18 cellular contexts compared by ENCODE assay signal in the genomic region with DNA sequence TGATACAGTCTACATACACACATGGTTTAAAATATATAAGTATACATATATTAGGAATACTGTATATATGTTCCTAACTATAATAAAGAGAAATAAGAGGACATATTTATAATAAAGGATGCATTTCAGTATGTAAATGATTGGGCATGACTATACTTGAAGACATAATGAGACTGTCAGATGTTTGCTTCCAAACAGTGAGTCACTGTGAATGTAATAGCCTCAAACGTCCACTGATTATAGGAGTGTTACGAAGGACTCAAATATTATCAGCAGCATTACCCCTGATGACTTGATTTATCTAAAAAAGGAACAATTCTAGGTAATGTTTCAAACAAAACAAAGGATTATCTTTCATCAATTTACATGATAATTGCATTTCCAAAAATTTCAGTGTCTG. TPM values are rescaled to one million over a fixed set of nuclear protein-coding genes. Genes with fewer than 3 reads are reported as not detected.
DNase-seq lines count a peak whose midpoint lies in the region; ATAC-seq, FAIRE-seq and TF ChIP-seq lines count a peak whose summit lies in the region.
"Had no signal": no experiment of that assay in that cellular context is flagged by ENCODE, and none has a peak within 500 bp of the region (broad histone marks: within the 10 kb centered on the region; RNA-seq: fewer than 3 reads in every experiment).

No MANE protein-coding gene starts in this region.

- no peak overlapping the region for H3K9ac ChIP-seq in mammary epithelial cell (ENCODE audit: insufficient read depth, low read length)
- no peak overlapping the region for H3K9ac ChIP-seq in kidney (ENCODE audit: low read length in 2 of 2)

- FAIRE-seq in kidney (lab: Jason Lieb, UNC), result no peak

- no peaks in the 10 kb centered on the region for H4K20me1 ChIP-seq in mammary epithelial cell (ENCODE audit: insufficient read depth, low read length)

- BruUV-seq in mammary epithelial cell (replicated peaks; lab: Mats Ljungman, UMichigan), result no TSS peak

- in situ Hi-C loops in mammary epithelial cell (cut with MboI; ENCODE audit: low sequenced_read_pairs in 2 of 2), result no loop called here

- WGBS in mammary epithelial cell (ENCODE audit: low coverage, missing lambda C conversion rate), result 18% methylated on average over 2 of the region's 2 CpGs

- H3K4me1 Mint-ChIP-seq in CD4-positive, alpha-beta memory T cell, result no peaks in the 10 kb centered on the region
- H3K4me1 Mint-ChIP-seq: B cell, H9 had no signal

- no peak overlapping the region for H3K27ac Mint-ChIP-seq in CD4-positive, alpha-beta memory T cell
- H3K27ac Mint-ChIP-seq: B cell, H9 had no signal

- no peaks in the 10 kb centered on the region for H3K36me3 Mint-ChIP-seq in CD4-positive, alpha-beta memory T cell

- no peaks in the 10 kb centered on the region for H3K36me3 ChIP-seq in mammary epithelial cell (ENCODE audit: insufficient read depth, low read length)
- H3K36me3 ChIP-seq in kidney (ENCODE audit: control insufficient read depth in 1 of 2, insufficient read depth in 2 of 2, low read length in 2 of 2), result no peaks in the 10 kb centered on the region
- H3K36me3 ChIP-seq in CD4-positive, alpha-beta memory T cell (ENCODE audit: insufficient read depth, low read length), result no peaks in the 10 kb centered on the region
- H3K36me3 ChIP-seq: SJCRH30 had no signal

- H3K27ac ChIP-seq in mammary epithelial cell (ENCODE audit: insufficient read depth, low read depth, low read length), result no peak overlapping the region
- no peak overlapping the region for H3K27ac ChIP-seq in kidney (ENCODE audit: low read depth in 2 of 2, low read length in 2 of 2)
- no peak overlapping the region for H3K27ac ChIP-seq in CD4-positive, alpha-beta memory T cell (ENCODE audit: low read depth, low read length)
- H3K27ac ChIP-seq: SJCRH30 had no signal

- POLR2A ChIA-PET in CD4-positive, alpha-beta memory T cell (lab: Charles Lee; ENCODE audit: partially characterized antibody), result no interaction called here

- H3K27me3 Mint-ChIP-seq in CD4-positive, alpha-beta memory T cell, result peaks cover 4 to 15% of the 10 kb centered on the region in 2 donors

- ATAC-seq in GM18861 (IDR thresholded peaks at IDR 0.05; ENCODE audit: unreplicated experiment), result no peak

- no peaks in the 10 kb centered on the region for H3K9me3 ChIP-seq in mammary epithelial cell (replicated peaks; ENCODE audit: insufficient read depth, low read length)
- H3K9me3 ChIP-seq in kidney (ENCODE audit: control insufficient read depth in 1 of 2, low read length in 2 of 2), result no peaks in the 10 kb centered on the region
- no peaks in the 10 kb centered on the region for H3K9me3 ChIP-seq in CD4-positive, alpha-beta memory T cell (ENCODE audit: control insufficient read depth in 1 of 2, low read length in 2 of 2)
- H3K9me3 ChIP-seq: SJCRH30 had no signal

- H3K4me2 ChIP-seq in mammary epithelial cell (ENCODE audit: insufficient read depth, low read depth, low read length), result no peak overlapping the region

- intact Hi-C loops in mammary epithelial cell (cut with micrococcal nuclease) (no loop called here), kidney (cut with DNase I) (no loop called here)
- intact Hi-C loops in CD4-positive, alpha-beta memory T cell (cut with micrococcal nuclease), result no loop called here

- H3K4me3 Mint-ChIP-seq in CD4-positive, alpha-beta memory T cell, result no peak overlapping the region
- H3K4me3 Mint-ChIP-seq: B cell, H9 had no signal

- dilution Hi-C loops in mammary epithelial cell (cut with HindIII; ENCODE audit: low sequenced_read_pairs), result loop anchor here (5.0 kb wide), 1 partner anchor 64 kb away; no protein-coding TSS in a partner anchor

- H3K4me1 ChIP-seq in mammary epithelial cell (ENCODE audit: insufficient read depth, low read length), result peaks cover 7% of the 10 kb centered on the region
- no peaks in the 10 kb centered on the region for H3K4me1 ChIP-seq in kidney (ENCODE audit: control insufficient read depth in 1 of 2, insufficient read depth in 1 of 2, low read depth in 1 of 2, low read length in 2 of 2)
- H3K4me1 ChIP-seq in CD4-positive, alpha-beta memory T cell (ENCODE audit: insufficient read depth, low read length), result no peaks in the 10 kb centered on the region
- H3K4me1 ChIP-seq: SJCRH30 had no signal

- H3K9me3 Mint-ChIP-seq in CD4-positive, alpha-beta memory T cell, result no peaks in the 10 kb centered on the region
- H3K9me3 Mint-ChIP-seq: H9 had no signal

- H3K27me3 ChIP-seq in mammary epithelial cell (ENCODE audit: insufficient read depth, low read length), result no peaks in the 10 kb centered on the region
- no peaks in the 10 kb centered on the region for H3K27me3 ChIP-seq in CD4-positive, alpha-beta memory T cell (ENCODE audit: insufficient read depth, low read length)
- H3K27me3 ChIP-seq: SJCRH30 had no signal

- peak; percentile 2 for DNase-seq in EH (ENCODE audit: low read depth)
- DNase-seq in RKO (ENCODE audit: low spot score), result peak; percentile 27
- DNase-seq in mammary epithelial cell, result peak; percentile 67
- peak; percentile 22 for DNase-seq in fibroblast of peridontal ligament (ENCODE audit: extremely low read depth)
- no peak for DNase-seq in kidney
- DNase-seq in CD4-positive, alpha-beta memory T cell, result no peak
- DNase-seq: COR-L47, DMS 273 treated with DMSO at 0.1 percent for 48 hours, DND-41, GDM1, H9, NCI-H187, NCI-H2107, NCI-H226, NCI-H524 treated with DMSO at 0.1 percent for 48 hours, SJCRH30 had no signal

- no peaks in the 10 kb centered on the region for H3K79me2 ChIP-seq in mammary epithelial cell (ENCODE audit: insufficient read depth, low read length)

- peak in 1 of 2 donors; percentile 26 for TF ChIP-seq CTCF in mammary epithelial cell (conservative IDR thresholded peaks at IDR 0.05 in 1 of 2, IDR thresholded peaks at IDR 0.05 in 1 of 2; ENCODE audit: extremely low read depth in 1 of 2, insufficient read depth in 1 of 2, low read depth in 1 of 2, low read length in 2 of 2)
- no peak for TF ChIP-seq CTCF in kidney (IDR thresholded peaks at IDR 0.05; ENCODE audit: borderline replicate concordance, extremely low read depth, insufficient read depth)

- H2AFZ ChIP-seq in mammary epithelial cell (ENCODE audit: low read depth, low read length), result no peak overlapping the region

- H3K4me3 ChIP-seq in mammary epithelial cell (replicated peaks in 1 of 3; ENCODE audit: insufficient read depth in 1 of 3, low read depth in 2 of 3, low read length in 3 of 3) (no peak overlapping the region), kidney (ENCODE audit: low read length in 2 of 2) (no peak overlapping the region)
- H3K4me3 ChIP-seq in CD4-positive, alpha-beta memory T cell (ENCODE audit: low read length in 2 of 2), result no peak overlapping the region
- H3K4me3 ChIP-seq: SJCRH30 had no signal

- CTCF ChIA-PET in mammary epithelial cell (lab: Charles Lee; ENCODE audit: low non-redundant PET), result no interaction called here
- CTCF ChIA-PET in CD4-positive, alpha-beta memory T cell (lab: Charles Lee; ENCODE audit: partially characterized antibody), result no interaction called here

RNA-seq across cellular contexts. Expression of a gene that starts 39.9 kb away (rescaled TPM):
- total RNA-seq in mammary epithelial cell, result 10 to 100 TPM; 32.5 to 45.8 TPM
- polyA plus RNA-seq in mammary epithelial cell, result 17.6 TPM
- polyA minus RNA-seq in mammary epithelial cell, result 14.7 TPM
- 15.8 TPM for total RNA-seq in kidney
- 11.2 TPM for polyA plus RNA-seq in kidney (ENCODE audit: insufficient read depth, low read depth, low replicate concordance)
- total RNA-seq in CD4-positive, alpha-beta memory T cell, result 10 to 100 TPM; 17.8 to 18.2 TPM
- polyA plus RNA-seq in CD4-positive, alpha-beta memory T cell, result 10 to 100 TPM; 20.3 to 31.8 TPM

Comparison
In these comparisons a context has a peak if more than half of its experiments do, and no peak if none do; other contexts are left out.
1. DNase-seq: peak in EH (single experiment), RKO (single experiment), mammary epithelial cell (single experiment) and fibroblast of peridontal ligament (single experiment); none in kidney (single experiment) and CD4-positive, alpha-beta memory T cell (0 of 5).